10 cellular contexts compared by ENCODE assay signal in genomic region chr7:100893910-100894763, GRCh38. TPM values are rescaled to one million over a fixed set of nuclear protein-coding genes. Genes with fewer than 3 reads are reported as not detected.
A peak's percentile ranks its signal among the peaks of the same experiment; 100 is the strongest.
DNase-seq lines count a peak whose midpoint lies in the region; ATAC-seq and TF ChIP-seq lines count a peak whose summit lies in the region.
"Had no signal": no experiment of that assay in that cellular context is flagged by ENCODE, and none has a peak within 500 bp of the region (broad histone marks: within the 10 kb centered on the region; RNA-seq: fewer than 3 reads in every experiment).

No MANE protein-coding gene starts in this region.

- H3K27me3 Mint-ChIP-seq in activated T-cell treated with anti-CD3 and anti-CD28 coated beads, Interleukin-2, amount 50 U/mL, for 72 hours (ENCODE audit: low read depth): peaks cover 52% of the 10 kb centered on the region
- peaks cover 49% of the 10 kb centered on the region for H3K27me3 Mint-ChIP-seq in activated T-cell treated with anti-CD3 and anti-CD28 coated beads, Interleukin-2, amount 50 U/mL, for 4 hours (ENCODE audit: low read depth)

- H3K4me1 ChIP-seq in spleen: peaks cover 22 to 58% (median 47%) of the 10 kb centered on the region in 6 donors
- peaks cover 21% of the 10 kb centered on the region for H3K4me1 ChIP-seq in testis

- 44 to 50% (median 46%) methylated on average over 23 to 41 of the region's 41 CpGs for WGBS in spleen, 5 donors
- 14 to 38% methylated on average over 13 to 27 of the region's 41 CpGs for WGBS in testis, 2 donors

- H3K4me3 Mint-ChIP-seq in activated T-cell treated with anti-CD3 and anti-CD28 coated beads, Interleukin-2, amount 50 U/mL, for 72 hours: peak overlapping the region; percentile 8 to 63
- H3K4me3 Mint-ChIP-seq in activated T-cell treated with anti-CD3 and anti-CD28 coated beads, Interleukin-2, amount 50 U/mL, for 4 hours: no peak overlapping the region
- H3K4me3 Mint-ChIP-seq: activated CD4-positive, alpha-beta T cell treated with anti-CD3 and anti-CD28 coated beads for 36 hours had no signal

- H3K4me3 ChIP-seq in iPS-18c (ENCODE audit: insufficient read depth, low read depth, low read length) (peak overlapping the region; percentile 61; the same call in 1 of the 2 replicates), spleen (peak overlapping the region in 5 of 8 donors; percentile 34 to 73 (median 47)), testis (peak overlapping the region in 1 of 2 donors; percentile 62)

- H3K27ac Mint-ChIP-seq in activated T-cell treated with anti-CD3 and anti-CD28 coated beads, Interleukin-2, amount 50 U/mL, for 72 hours: no peak overlapping the region
- H3K27ac Mint-ChIP-seq: activated CD4-positive, alpha-beta T cell treated with anti-CD3 and anti-CD28 coated beads for 36 hours had no signal

- intact Hi-C loops in spleen (cut with DNase I; ENCODE audit: low total_unique reads) (no loop called here), testis (cut with DNase I; ENCODE audit: low total_unique reads) (no loop called here)

- H3K27me3 ChIP-seq in spleen (replicated peaks in 1 of 7) (peaks cover 3 to 92% (median 57%) of the 10 kb centered on the region in 7 donors), testis (no peaks in the 10 kb centered on the region)

- TF ChIP-seq CTCF in spleen (IDR thresholded peaks at IDR 0.05 in 8 of 11, conservative IDR thresholded peaks at IDR 0.05 in 3 of 11) (no peak), testis (IDR thresholded peaks at IDR 0.05) (no peak)

- peaks cover 24% of the 10 kb centered on the region for H3K4me1 Mint-ChIP-seq in activated T-cell treated with anti-CD3 and anti-CD28 coated beads, Interleukin-2, amount 50 U/mL, for 72 hours (ENCODE audit: low read depth)
- peaks cover 16% of the 10 kb centered on the region for H3K4me1 Mint-ChIP-seq in activated T-cell treated with anti-CD3 and anti-CD28 coated beads, Interleukin-2, amount 50 U/mL, for 4 hours (ENCODE audit: low read depth)

- H3K27ac ChIP-seq in spleen: peak overlapping the region in 4 of 8 donors; percentile 11 to 51 (median 30)
- no peak overlapping the region for H3K27ac ChIP-seq in testis

- TF ChIP-seq POLR2A in spleen (IDR thresholded peaks at IDR 0.05): no peak
- no peak for TF ChIP-seq POLR2A in testis (IDR thresholded peaks at IDR 0.05)

- H3K36me3 ChIP-seq in spleen (no peaks in the 10 kb centered on the region), testis (ENCODE audit: low read depth, missing control alignments) (no peaks in the 10 kb centered on the region)

- no peak for DNase-seq in activated T-cell treated with anti-CD3 and anti-CD28 coated beads, Interleukin-2, amount 50 U/mL, for 72 hours
- no peak for DNase-seq in activated T-cell treated with anti-CD3 and anti-CD28 coated beads, Interleukin-2, amount 50 U/mL, for 4 hours
- DNase-seq in RPMI8226: peak; percentile 11
- DNase-seq in spleen: peak; percentile 75
- DNase-seq in medulla oblongata (ENCODE audit: extremely low spot score): no peak
- DNase-seq in testis: no peak
- no peak for DNase-seq in kidney tubule cell (ENCODE audit: low spot score)
- DNase-seq: MM.1S had no signal

- H3K9me3 ChIP-seq in iPS-18c (ENCODE audit: control insufficient read depth, insufficient read depth, low read length): peaks cover 3% of the 10 kb centered on the region
- no peaks in the 10 kb centered on the region for H3K9me3 ChIP-seq in spleen
- no peaks in the 10 kb centered on the region for H3K9me3 ChIP-seq in testis

- H3K9me3 Mint-ChIP-seq in activated T-cell treated with anti-CD3 and anti-CD28 coated beads, Interleukin-2, amount 50 U/mL, for 72 hours: no peaks in the 10 kb centered on the region
- no peaks in the 10 kb centered on the region for H3K9me3 Mint-ChIP-seq in activated T-cell treated with anti-CD3 and anti-CD28 coated beads, Interleukin-2, amount 50 U/mL, for 4 hours

- no peak for ATAC-seq in activated T-cell treated with anti-CD3 and anti-CD28 coated beads, Interleukin-2, amount 50 U/mL, for 72 hours (replicated peaks in 1 of 2)
- no peak for ATAC-seq in activated T-cell treated with anti-CD3 and anti-CD28 coated beads, Interleukin-2, amount 50 U/mL, for 4 hours
- ATAC-seq: activated CD4-positive, alpha-beta T cell treated with anti-CD3 and anti-CD28 coated beads for 36 hours had no signal

- no peaks in the 10 kb centered on the region for H3K36me3 Mint-ChIP-seq in activated T-cell treated with anti-CD3 and anti-CD28 coated beads, Interleukin-2, amount 50 U/mL, for 72 hours (ENCODE audit: insufficient read depth in 2 of 2)
- no peaks in the 10 kb centered on the region for H3K36me3 Mint-ChIP-seq in activated T-cell treated with anti-CD3 and anti-CD28 coated beads, Interleukin-2, amount 50 U/mL, for 4 hours (ENCODE audit: insufficient read depth)

RNA-seq across cellular contexts. Expression of gene ACHE, which starts 1.6 kb away (rescaled TPM):
- total RNA-seq in activated T-cell treated with anti-CD3 and anti-CD28 coated beads, Interleukin-2, amount 50 U/mL, for 72 hours: under 1 TPM; 0.16 to 0.41 TPM
- under 1 TPM; 0.32 to 0.54 (median 0.35) TPM for total RNA-seq in activated T-cell treated with anti-CD3 and anti-CD28 coated beads, Interleukin-2, amount 50 U/mL, for 4 hours
- total RNA-seq in spleen (10 to 100 TPM in 1 of 7 donors, 1 to 10 TPM in 6; 2.1 to 10.8 (median 4.4) TPM), testis (10 to 100 TPM in 1 of 2 donors, 1 to 10 TPM in 1; 9.8 to 10.5 TPM)
- polyA plus RNA-seq in spleen (1 to 10 TPM; 2.0 to 3.7 (median 3.1) TPM), testis (ENCODE audit: insufficient read depth, low read depth, low replicate concordance) (5.1 TPM)

RNA-seq across cellular contexts. Expression of gene UFSP1, which starts 4.6 kb away (rescaled TPM):
- under 1 TPM; 0.34 to 0.83 TPM for total RNA-seq in activated T-cell treated with anti-CD3 and anti-CD28 coated beads, Interleukin-2, amount 50 U/mL, for 72 hours
- total RNA-seq in activated T-cell treated with anti-CD3 and anti-CD28 coated beads, Interleukin-2, amount 50 U/mL, for 4 hours: 1 to 10 TPM; 3.7 to 5.1 (median 4.6) TPM
- total RNA-seq in spleen: 1 to 10 TPM; 1.3 to 5.6 (median 2.8) TPM
- 1 to 10 TPM; 4.2 to 6.9 (median 5.1) TPM for polyA plus RNA-seq in spleen
- 1 to 10 TPM; 3.0 to 4.2 TPM for total RNA-seq in testis
- polyA plus RNA-seq in testis (ENCODE audit: insufficient read depth, low read depth, low replicate concordance): 1.3 TPM

RNA-seq across cellular contexts. Expression of gene SRRT, which starts 19.2 kb away (rescaled TPM):
- total RNA-seq in activated T-cell treated with anti-CD3 and anti-CD28 coated beads, Interleukin-2, amount 50 U/mL, for 72 hours: 100 to 1,000 TPM; 140 to 145 TPM
- 100 to 1,000 TPM; 406 to 450 (median 436) TPM for total RNA-seq in activated T-cell treated with anti-CD3 and anti-CD28 coated beads, Interleukin-2, amount 50 U/mL, for 4 hours
- total RNA-seq in spleen (100 to 1,000 TPM in 4 of 7 donors, 10 to 100 TPM in 3; 67.0 to 160 (median 132) TPM), testis (100 to 1,000 TPM; 255 to 291 TPM)
- polyA plus RNA-seq in spleen (100 to 1,000 TPM in 1 of 3 donors, 10 to 100 TPM in 2; 54.7 to 104 (median 92.6) TPM), testis (ENCODE audit: insufficient read depth, low read depth, low replicate concordance) (389 TPM)

RNA-seq across cellular contexts. Expression of gene TRIP6, which starts 26.9 kb away (rescaled TPM):
- 10 to 100 TPM; 28.3 to 31.5 TPM for total RNA-seq in activated T-cell treated with anti-CD3 and anti-CD28 coated beads, Interleukin-2, amount 50 U/mL, for 72 hours
- total RNA-seq in activated T-cell treated with anti-CD3 and anti-CD28 coated beads, Interleukin-2, amount 50 U/mL, for 4 hours: 10 to 100 TPM; 44.9 to 47.7 (median 45.4) TPM
- total RNA-seq in spleen: 10 to 100 TPM; 17.6 to 30.2 (median 22.2) TPM
- polyA plus RNA-seq in spleen: 10 to 100 TPM; 12.4 to 22.4 (median 14.8) TPM
- 10 to 100 TPM; 46.8 to 99.6 TPM for total RNA-seq in testis
- polyA plus RNA-seq in testis (ENCODE audit: insufficient read depth, low read depth, low replicate concordance): 49.8 TPM

RNA-seq across cellular contexts. Expression of gene SLC12A9, which starts 41.6 kb away (rescaled TPM):
- 10 to 100 TPM; 17.6 to 20.1 TPM for total RNA-seq in activated T-cell treated with anti-CD3 and anti-CD28 coated beads, Interleukin-2, amount 50 U/mL, for 72 hours
- total RNA-seq in activated T-cell treated with anti-CD3 and anti-CD28 coated beads, Interleukin-2, amount 50 U/mL, for 4 hours: 10 to 100 TPM; 22.9 to 31.7 (median 29.6) TPM
- total RNA-seq in spleen (100 to 1,000 TPM in 1 of 7 donors, 10 to 100 TPM in 6; 34.4 to 109 (median 55.7) TPM), testis (10 to 100 TPM; 13.8 to 18.9 TPM)
- polyA plus RNA-seq in spleen (10 to 100 TPM; 17.0 to 48.4 (median 39.3) TPM), testis (ENCODE audit: insufficient read depth, low read depth, low replicate concordance) (12.8 TPM)

Comparison
In these comparisons a context has a peak if more than half of its experiments do, and no peak if none do; other contexts are left out.
1. DNase-seq: peak in RPMI8226 (single experiment) and spleen (single experiment); none in activated T-cell treated with anti-CD3 and anti-CD28 coated beads, Interleukin-2, amount 50 U/mL, for 72 hours (0 of 2), activated T-cell treated with anti-CD3 and anti-CD28 coated beads, Interleukin-2, amount 50 U/mL, for 4 hours (single experiment), medulla oblongata (single experiment), testis (single experiment) and kidney tubule cell (single experiment).